ENCODE assay signal across 8 cellular contexts in genomic region chr12:42145552-42146215, GRCh38. TPM values are rescaled to one million over a fixed set of nuclear protein-coding genes. Genes with fewer than 3 reads are reported as not detected.
A peak's percentile ranks its signal among the peaks of the same experiment; 100 is the strongest.
DNase-seq lines count a peak whose midpoint lies in the region; ATAC-seq and TF ChIP-seq lines count a peak whose summit lies in the region.

No MANE protein-coding gene starts in this region.

- no peaks in the 10 kb centered on the region for H3K9me2 ChIP-seq in SK-N-SH

- H3K9me3 ChIP-seq in SK-N-SH: no peaks in the 10 kb centered on the region
- H3K9me3 ChIP-seq in Panc1 (ENCODE audit: control insufficient read depth, insufficient read depth, low read depth, low read length): no peaks in the 10 kb centered on the region
- no peaks in the 10 kb centered on the region for H3K9me3 ChIP-seq in spleen

- H3K4me3 ChIP-seq in SK-N-SH (ENCODE audit: low read depth in 2 of 2, low read length in 1 of 2): peak overlapping the region in 1 of 2 experiments; percentile 87; a peak in 3 of 4 replicates
- H3K4me3 ChIP-seq in Panc1 (ENCODE audit: low read depth in 2 of 2, low read length in 2 of 2): peak overlapping the region; percentile 70 to 88
- H3K4me3 ChIP-seq in fibroblast of mammary gland (ENCODE audit: control insufficient read depth, low read depth, low read length): no peak overlapping the region
- H3K4me3 ChIP-seq in spleen: peak overlapping the region in 5 of 8 donors; percentile 70 to 90 (median 78)

- no peak for TF ChIP-seq POLR2A in spleen (IDR thresholded peaks at IDR 0.05)

- in situ Hi-C loops in Panc1 (cut with HindIII; ENCODE audit: low pct_unique_long_range_greater_than_20kb, low sequenced_read_pairs): no loop called here

- H4K20me1 ChIP-seq in SK-N-SH (ENCODE audit: insufficient read depth): peaks cover 24% of the 10 kb centered on the region

- H3K4me2 ChIP-seq in SK-N-SH: peak overlapping the region; percentile 84; the same call in 1 of the 2 replicates

- no peak overlapping the region; the same call in 1 of the 2 replicates for H3K9ac ChIP-seq in SK-N-SH

- CTCF ChIA-PET in SK-N-SH (lab: Yijun Ruan, JAX): interaction anchor here (0.8 to 1.1 kb wide), 2 partner anchors 186 to 226 kb away, joined by 5 read pairs; no protein-coding TSS in a partner anchor
- CTCF ChIA-PET in Panc1 (lab: Charles Lee): interaction anchor here (0.6 to 0.7 kb wide), 2 partner anchors 54 to 187 kb away, joined by 3 to 4 read pairs; no protein-coding TSS in a partner anchor

- peaks cover 14% of the 10 kb centered on the region for H3F3A ChIP-seq in SK-N-SH (replicated peaks; ENCODE audit: insufficient read depth)

- TF ChIP-seq EP300 in SK-N-SH (IDR thresholded peaks at IDR 0.05; ENCODE audit: borderline replicate concordance in 1 of 2, low read depth in 1 of 2, low read length in 1 of 2): no peak

- DNase-seq in SK-N-SH (no peak), Panc1 (ENCODE audit: low read depth, low spot score) (no peak), fibroblast of mammary gland (ENCODE audit: low read depth) (peak; percentile 28), spleen (no peak)
- DNase-seq in activated CD4-positive, alpha-beta T cell treated with anti-CD3 and anti-CD28 coated beads, Interleukin-2, amount 50 U/mL, for 1 hour: no peak

- TF ChIP-seq CTCF in SK-N-SH (IDR thresholded peaks at IDR 0.05) (no peak), Panc1 (IDR thresholded peaks at IDR 0.05) (peak; percentile 74), fibroblast of mammary gland (conservative IDR thresholded peaks at IDR 0.05; ENCODE audit: control insufficient read depth, insufficient read depth, low read depth, low read length) (no peak), spleen (IDR thresholded peaks at IDR 0.05 in 8 of 11, conservative IDR thresholded peaks at IDR 0.05 in 3 of 11) (no peak)

- no peak for TF ChIP-seq RAD21 in SK-N-SH (IDR thresholded peaks at IDR 0.05; ENCODE audit: low read length)

- POLR2A ChIA-PET in SK-N-SH (lab: Yijun Ruan, JAX) (no interaction called here), Panc1 (lab: Charles Lee) (no interaction called here)

- no peak for ATAC-seq in SK-N-SH treated with all-trans-retinoic acid at 6 μM for 48 hours
- ATAC-seq in Panc1: peak; percentile 33; the same call in 1 of the 2 replicates
- no peak for ATAC-seq in GM21786 (IDR thresholded peaks at IDR 0.05; ENCODE audit: unreplicated experiment)
- ATAC-seq in GM21526 (IDR thresholded peaks at IDR 0.05; ENCODE audit: low FRiP score, unreplicated experiment): no peak

- H3K4me1 ChIP-seq in SK-N-SH (ENCODE audit: control insufficient read depth in 1 of 2, insufficient read depth in 2 of 2, low read depth in 1 of 2, low read length in 1 of 2) (peaks cover 4 to 11% of the 10 kb centered on the region in 2 experiments; a peak in 3 of 4 replicates), Panc1 (ENCODE audit: control insufficient read depth, insufficient read depth, low read length) (peaks cover 23% of the 10 kb centered on the region), spleen (peaks cover 13 to 49% (median 32%) of the 10 kb centered on the region in 6 donors)

- H3K27ac ChIP-seq in SK-N-SH (ENCODE audit: low read depth in 2 of 2, low read length in 1 of 2) (peak overlapping the region in 1 of 2 experiments; percentile 53; a peak in 1 of 4 replicates), Panc1 (ENCODE audit: low read length) (peak overlapping the region; percentile 94), spleen (peak overlapping the region in 6 of 8 donors; percentile 89 to 95 (median 92))

- peak overlapping the region; percentile 75; the same call in 1 of the 2 replicates for H2AFZ ChIP-seq in SK-N-SH (ENCODE audit: low read depth)

- H3K27me3 ChIP-seq in SK-N-SH (ENCODE audit: insufficient read depth): no peaks in the 10 kb centered on the region
- no peaks in the 10 kb centered on the region for H3K27me3 ChIP-seq in Panc1 (ENCODE audit: control insufficient read depth, insufficient read depth, low read length)
- H3K27me3 ChIP-seq in spleen (replicated peaks in 1 of 7): no peaks in the 10 kb centered on the region

- WGBS in SK-N-SH (ENCODE audit: low lambda C conversion rate): 91% methylated on average over 11 of the region's 11 CpGs
- 82 to 93% (median 89%) methylated on average over 11 of the region's 11 CpGs for WGBS in spleen, 5 donors

- BruUV-seq in Panc1 (replicated peaks; lab: Mats Ljungman, UMichigan): no TSS peak

- H3K36me3 ChIP-seq in SK-N-SH (replicated peaks in 1 of 2; ENCODE audit: control insufficient read depth in 1 of 2, insufficient read depth in 2 of 2, low read length in 1 of 2) (no peaks in the 10 kb centered on the region), Panc1 (ENCODE audit: control insufficient read depth, insufficient read depth, low read length) (no peaks in the 10 kb centered on the region; the same call in 1 of the 2 replicates), spleen (no peaks in the 10 kb centered on the region)

- intact Hi-C loops in Panc1 (cut with micrococcal nuclease; ENCODE audit: unreplicated experiment) (loop anchor here (5.0 to 10.0 kb wide), 2 partner anchors 89 to 187 kb away; partner anchors contain the start of gene YAF2), spleen (cut with DNase I; ENCODE audit: low total_unique reads) (loop anchor here (10.0 kb wide), 1 partner anchor 89 kb away; the partner anchor contains the start of gene YAF2)

- H3K79me2 ChIP-seq in SK-N-SH (ENCODE audit: insufficient read depth): peaks cover 35% of the 10 kb centered on the region

TF ChIP-seq in SK-N-SH, 30 proteins besides CTCF, POLR2A, EP300 and RAD21:
- TF ChIP-seq RFX5 (IDR thresholded peaks at IDR 0.05; ENCODE audit: low read length): no peak
- no peak for TF ChIP-seq MAX (IDR thresholded peaks at IDR 0.05; ENCODE audit: low read depth)
- TF ChIP-seq IRF3 (IDR thresholded peaks at IDR 0.05; ENCODE audit: low read depth, low read length): no peak
TF ChIP-seq in SK-N-SH: peak in this region for 0.

TF ChIP-seq in SK-N-SH treated with all-trans-retinoic acid at 6 μM for 48 hours, 23 proteins besides CTCF, POLR2A, EP300 and RAD21 (continues in another document):
- no peak for TF ChIP-seq TCF4 (CRISPR knock-in tag; IDR thresholded peaks at IDR 0.05; ENCODE audit: borderline replicate concordance)
- TF ChIP-seq CREB5 (CRISPR knock-in tag; IDR thresholded peaks at IDR 0.05; ENCODE audit: low read depth): no peak
- no peak for TF ChIP-seq GLIS3 (CRISPR knock-in tag; IDR thresholded peaks at IDR 0.05)
- TF ChIP-seq ARNTL (CRISPR knock-in tag; IDR thresholded peaks at IDR 0.05; ENCODE audit: borderline replicate concordance, low read depth): no peak
- no peak for TF ChIP-seq CSRNP3 (CRISPR knock-in tag; IDR thresholded peaks at IDR 0.05)
- no peak for TF ChIP-seq PPARA (CRISPR knock-in tag; IDR thresholded peaks at IDR 0.05; ENCODE audit: borderline replicate concordance)
- TF ChIP-seq POU6F1 (CRISPR knock-in tag; IDR thresholded peaks at IDR 0.05; ENCODE audit: borderline replicate concordance, low read depth): no peak
- TF ChIP-seq RARB (CRISPR knock-in tag; IDR thresholded peaks at IDR 0.05): no peak
- TF ChIP-seq ZNF565 (CRISPR knock-in tag; conservative IDR thresholded peaks at IDR 0.05; ENCODE audit: low read depth): no peak
- TF ChIP-seq ZNF70 (CRISPR knock-in tag; IDR thresholded peaks at IDR 0.05): no peak
- no peak for TF ChIP-seq ZFP3 (CRISPR knock-in tag; IDR thresholded peaks at IDR 0.05)
- no peak for TF ChIP-seq BACH2 (CRISPR knock-in tag; IDR thresholded peaks at IDR 0.05; ENCODE audit: borderline replicate concordance)
- TF ChIP-seq ZFP30 (CRISPR knock-in tag; IDR thresholded peaks at IDR 0.05): no peak
- no peak for TF ChIP-seq CSDC2 (CRISPR knock-in tag; IDR thresholded peaks at IDR 0.05)

RNA-seq across cellular contexts. Expression of gene GXYLT1, which starts 1.0 kb away (rescaled TPM):
- 5.0 and 5.8 TPM in 2 replicates for polyA plus RNA-seq in SK-N-SH (2012; rRNA removed)
- 7.4 and 8.5 TPM in 2 replicates for polyA plus RNA-seq in SK-N-SH (2012; cell fraction: cytosol; rRNA removed)
- polyA plus RNA-seq in SK-N-SH (2012; cell fraction: nucleus; rRNA removed): 2.6 and 4.7 TPM in 2 replicates
- 17.4 TPM for total RNA-seq in Panc1 (2021; ENCODE audit: unreplicated experiment)
- 6.5 TPM for polyA plus RNA-seq in Panc1 (2012; ENCODE audit: insufficient read length)
- 10 to 100 TPM; 10.5 to 21.7 (median 13.7) TPM for total RNA-seq in spleen
- polyA plus RNA-seq in spleen: 1 to 10 TPM; 1.6 to 2.6 (median 1.7) TPM
